1 cellular context compared by ENCODE assay signal in genomic region chr14:55107766-55108554, GRCh38.
TF ChIP-seq lines count a peak whose summit lies in the region.

No MANE protein-coding gene starts in this region.

TF ChIP-seq in HepG2, 621 proteins besides CTCF, POLR2A, EP300 and RAD21 (continued from another document and continues in another):
- no peak for TF ChIP-seq KIAA2018 (CRISPR knock-in tag; IDR thresholded peaks at IDR 0.05; ENCODE audit: borderline replicate concordance)
- no peak for TF ChIP-seq U2AF2 (IDR thresholded peaks at IDR 0.05; ENCODE audit: low read depth, low read length)
- TF ChIP-seq CSRNP2 (CRISPR knock-in tag; conservative IDR thresholded peaks at IDR 0.05; ENCODE audit: low read depth), result no peak
- 0 out of 2 replicates have a peak, but pooled peaks have one; percentile 39 for TF ChIP-seq SP5 (CRISPR knock-in tag; IDR thresholded peaks at IDR 0.05; ENCODE audit: borderline replicate concordance, low read depth)
- TF ChIP-seq NBN (conservative IDR thresholded peaks at IDR 0.05), result no peak
- TF ChIP-seq CREM (IDR thresholded peaks at IDR 0.05), result no peak
- TF ChIP-seq CREM (CRISPR knock-in tag; IDR thresholded peaks at IDR 0.05), result no peak
- no peak for TF ChIP-seq TOPORS (CRISPR knock-in tag; IDR thresholded peaks at IDR 0.05)
- no peak for TF ChIP-seq FOXA1 (IDR thresholded peaks at IDR 0.05)
- no peak for TF ChIP-seq FOXA1 (CRISPR knock-in tag; IDR thresholded peaks at IDR 0.05)
- TF ChIP-seq ZNF713 (CRISPR knock-in tag; IDR thresholded peaks at IDR 0.05), result 0 out of 2 replicates have a peak, but pooled peaks have one; percentile 65
- peak; percentile 71 for TF ChIP-seq ZGPAT (CRISPR knock-in tag; IDR thresholded peaks at IDR 0.05)
- TF ChIP-seq NFRKB (IDR thresholded peaks at IDR 0.05), result no peak
- TF ChIP-seq NFIB (CRISPR knock-in tag; IDR thresholded peaks at IDR 0.05; ENCODE audit: borderline replicate concordance), result no peak
- TF ChIP-seq PHB2 (IDR thresholded peaks at IDR 0.05; ENCODE audit: partially characterized antibody), result no peak
- TF ChIP-seq ZBTB7B (CRISPR knock-in tag; IDR thresholded peaks at IDR 0.05), result peak; percentile 21; the same call in 1 of the 2 replicates
- TF ChIP-seq ZNF136 (CRISPR knock-in tag; IDR thresholded peaks at IDR 0.05; ENCODE audit: low read depth), result peak; percentile 89
- TF ChIP-seq ASH2L (IDR thresholded peaks at IDR 0.05; ENCODE audit: insufficient read length, low read depth, low read length), result peak; percentile 65
- TF ChIP-seq MAF1 (CRISPR knock-in tag; IDR thresholded peaks at IDR 0.05; ENCODE audit: borderline replicate concordance), result no peak
- TF ChIP-seq ZHX1 (CRISPR knock-in tag; IDR thresholded peaks at IDR 0.05; ENCODE audit: low read depth), result 0 out of 2 replicates have a peak, but pooled peaks have one; percentile 32
- TF ChIP-seq PREB (CRISPR knock-in tag; IDR thresholded peaks at IDR 0.05), result no peak
- peak; percentile 65 for TF ChIP-seq ZNF407 (CRISPR knock-in tag; IDR thresholded peaks at IDR 0.05; ENCODE audit: not compliant biosample characterization)
- no peak for TF ChIP-seq ZBTB2 (CRISPR knock-in tag; IDR thresholded peaks at IDR 0.05; ENCODE audit: low read depth)
- no peak for TF ChIP-seq PAWR (CRISPR knock-in tag; IDR thresholded peaks at IDR 0.05; ENCODE audit: borderline replicate concordance)
- peak; percentile 94 for TF ChIP-seq ZFY (CRISPR knock-in tag; IDR thresholded peaks at IDR 0.05)
- no peak for TF ChIP-seq ZBTB8A (CRISPR knock-in tag; IDR thresholded peaks at IDR 0.05; ENCODE audit: borderline replicate concordance, low read depth)
- peak; percentile 63; the same call in 1 of the 2 replicates for TF ChIP-seq RFXAP (CRISPR knock-in tag; IDR thresholded peaks at IDR 0.05; ENCODE audit: borderline replicate concordance)
- no peak for TF ChIP-seq ZNF546 (CRISPR knock-in tag; conservative IDR thresholded peaks at IDR 0.05)
